1 cellular context compared by ENCODE assay signal in the genomic region with DNA sequence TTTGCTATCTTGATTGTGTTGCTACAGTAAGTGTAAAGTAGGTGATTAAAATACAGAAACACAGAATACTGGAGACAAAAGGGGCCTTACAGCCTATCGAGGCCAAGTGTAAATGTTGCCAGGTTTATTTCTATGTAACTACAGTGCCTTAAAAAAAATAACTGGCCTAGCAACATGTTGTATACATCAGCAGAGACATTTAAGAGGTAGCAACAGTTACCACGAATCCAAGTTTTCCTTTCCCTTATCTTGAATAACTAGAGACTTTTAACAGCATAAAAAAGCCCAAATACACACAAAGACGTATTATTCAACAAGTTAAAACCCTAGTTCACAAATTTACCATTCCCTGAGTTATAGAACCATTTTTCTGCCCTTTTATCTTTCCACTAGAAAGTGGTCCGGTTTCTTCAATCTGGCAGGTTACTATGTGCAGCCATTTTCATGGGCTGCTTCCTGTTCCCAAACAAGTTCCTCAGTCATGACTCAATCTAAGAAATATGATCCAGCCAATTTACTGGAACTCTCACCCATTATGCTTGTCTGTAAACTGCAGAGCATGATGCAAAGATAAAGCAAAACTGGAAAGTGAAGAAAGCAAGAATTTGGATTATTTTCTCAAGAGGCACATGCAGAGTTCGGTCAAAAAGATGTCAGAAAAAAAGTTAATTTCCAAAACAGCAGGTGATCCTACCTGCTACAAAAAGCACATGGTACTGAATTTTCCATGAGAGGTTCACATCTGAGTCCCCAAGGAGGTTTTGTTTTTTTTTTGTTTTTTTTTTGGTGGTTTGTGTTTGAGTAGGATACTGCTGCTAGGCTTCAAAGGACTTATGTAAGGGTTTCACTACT.
A peak's percentile ranks its signal among the peaks of the same experiment; 100 is the strongest.
TF ChIP-seq lines count a peak whose summit lies in the region.

No MANE protein-coding gene starts in this region.

TF ChIP-seq in K562, 482 proteins besides CTCF, POLR2A, EP300 and RAD21 (continued from another document and continues in another):
- TF ChIP-seq ZKSCAN3 (CRISPR knock-in tag; IDR thresholded peaks at IDR 0.05) (no peak), YY1 (IDR thresholded peaks at IDR 0.05; ENCODE audit: borderline replicate concordance in 1 of 3, control insufficient read depth in 1 of 3, extremely low read depth in 1 of 3, insufficient read depth in 3 of 3, insufficient read length in 1 of 3, insufficient replicate concordance in 2 of 3, low read depth in 1 of 3, low read length in 2 of 3) (peak in 1 of 3 experiments; percentile 88), HDAC2 (IDR thresholded peaks at IDR 0.05) (peak; percentile 61), JUNB (CRISPR knock-in tag; conservative IDR thresholded peaks at IDR 0.05) (no peak), SIRT6 (IDR thresholded peaks at IDR 0.05; ENCODE audit: low read depth, low read length) (no peak), ZNF224 (CRISPR knock-in tag; IDR thresholded peaks at IDR 0.05) (no peak), ZNF707 (CRISPR knock-in tag; conservative IDR thresholded peaks at IDR 0.05) (no peak), SMARCA4 (IDR thresholded peaks at IDR 0.05) (peak; percentile 95), POLR2AphosphoS5 (IDR thresholded peaks at IDR 0.05; ENCODE audit: control insufficient read depth, insufficient read depth, low read depth, low read length) (0 out of 2 replicates have a peak, but pooled peaks have one; percentile 28), NBN (IDR thresholded peaks at IDR 0.05; ENCODE audit: low read depth) (peak; percentile 91), ZNF232 (CRISPR knock-in tag; IDR thresholded peaks at IDR 0.05) (no peak), CREB1 (IDR thresholded peaks at IDR 0.05) (no peak), CREB1 (CRISPR knock-in tag; IDR thresholded peaks at IDR 0.05) (no peak), ZNF133 (CRISPR knock-in tag; IDR thresholded peaks at IDR 0.05) (no peak), STAT5A (IDR thresholded peaks at IDR 0.05; ENCODE audit: borderline replicate concordance, low read length) (peak; percentile 75), EGR1 (conservative IDR thresholded peaks at IDR 0.05) (no peak), ADNP (tag; IDR thresholded peaks at IDR 0.05) (no peak; the same call in 1 of the 2 replicates), GTF2A2 (tag; IDR thresholded peaks at IDR 0.05) (no peak), GATAD2B (IDR thresholded peaks at IDR 0.05; ENCODE audit: borderline replicate concordance) (no peak), HDGF (IDR thresholded peaks at IDR 0.05) (no peak)
- TF ChIP-seq, protein P1, sequence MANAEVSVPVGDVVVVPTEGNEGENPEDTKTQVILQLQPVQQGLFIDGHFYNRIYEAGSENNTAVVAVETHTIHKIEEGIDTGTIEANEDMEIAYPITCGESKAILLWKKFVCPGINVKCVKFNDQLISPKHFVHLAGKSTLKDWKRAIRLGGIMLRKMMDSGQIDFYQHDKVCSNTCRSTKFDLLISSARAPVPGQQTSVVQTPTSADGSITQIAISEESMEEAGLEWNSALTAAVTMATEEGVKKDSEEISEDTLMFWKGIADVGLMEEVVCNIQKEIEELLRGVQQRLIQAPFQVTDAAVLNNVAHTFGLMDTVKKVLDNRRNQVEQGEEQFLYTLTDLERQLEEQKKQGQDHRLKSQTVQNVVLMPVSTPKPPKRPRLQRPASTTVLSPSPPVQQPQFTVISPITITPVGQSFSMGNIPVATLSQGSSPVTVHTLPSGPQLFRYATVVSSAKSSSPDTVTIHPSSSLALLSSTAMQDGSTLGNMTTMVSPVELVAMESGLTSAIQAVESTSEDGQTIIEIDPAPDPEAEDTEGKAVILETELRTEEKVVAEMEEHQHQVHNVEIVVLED (CRISPR knock-in tag; IDR thresholded peaks at IDR 0.05) = no peak
- TF ChIP-seq, protein P2, sequence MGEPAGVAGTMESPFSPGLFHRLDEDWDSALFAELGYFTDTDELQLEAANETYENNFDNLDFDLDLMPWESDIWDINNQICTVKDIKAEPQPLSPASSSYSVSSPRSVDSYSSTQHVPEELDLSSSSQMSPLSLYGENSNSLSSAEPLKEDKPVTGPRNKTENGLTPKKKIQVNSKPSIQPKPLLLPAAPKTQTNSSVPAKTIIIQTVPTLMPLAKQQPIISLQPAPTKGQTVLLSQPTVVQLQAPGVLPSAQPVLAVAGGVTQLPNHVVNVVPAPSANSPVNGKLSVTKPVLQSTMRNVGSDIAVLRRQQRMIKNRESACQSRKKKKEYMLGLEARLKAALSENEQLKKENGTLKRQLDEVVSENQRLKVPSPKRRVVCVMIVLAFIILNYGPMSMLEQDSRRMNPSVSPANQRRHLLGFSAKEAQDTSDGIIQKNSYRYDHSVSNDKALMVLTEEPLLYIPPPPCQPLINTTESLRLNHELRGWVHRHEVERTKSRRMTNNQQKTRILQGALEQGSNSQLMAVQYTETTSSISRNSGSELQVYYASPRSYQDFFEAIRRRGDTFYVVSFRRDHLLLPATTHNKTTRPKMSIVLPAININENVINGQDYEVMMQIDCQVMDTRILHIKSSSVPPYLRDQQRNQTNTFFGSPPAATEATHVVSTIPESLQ (CRISPR knock-in tag; IDR thresholded peaks at IDR 0.05) = no peak
- TF ChIP-seq, protein P3, sequence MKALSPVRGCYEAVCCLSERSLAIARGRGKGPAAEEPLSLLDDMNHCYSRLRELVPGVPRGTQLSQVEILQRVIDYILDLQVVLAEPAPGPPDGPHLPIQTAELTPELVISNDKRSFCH (CRISPR knock-in tag; IDR thresholded peaks at IDR 0.05) = no peak
- TF ChIP-seq, protein P3 (tag; IDR thresholded peaks at IDR 0.05) = no peak
- TF ChIP-seq, protein P4, sequence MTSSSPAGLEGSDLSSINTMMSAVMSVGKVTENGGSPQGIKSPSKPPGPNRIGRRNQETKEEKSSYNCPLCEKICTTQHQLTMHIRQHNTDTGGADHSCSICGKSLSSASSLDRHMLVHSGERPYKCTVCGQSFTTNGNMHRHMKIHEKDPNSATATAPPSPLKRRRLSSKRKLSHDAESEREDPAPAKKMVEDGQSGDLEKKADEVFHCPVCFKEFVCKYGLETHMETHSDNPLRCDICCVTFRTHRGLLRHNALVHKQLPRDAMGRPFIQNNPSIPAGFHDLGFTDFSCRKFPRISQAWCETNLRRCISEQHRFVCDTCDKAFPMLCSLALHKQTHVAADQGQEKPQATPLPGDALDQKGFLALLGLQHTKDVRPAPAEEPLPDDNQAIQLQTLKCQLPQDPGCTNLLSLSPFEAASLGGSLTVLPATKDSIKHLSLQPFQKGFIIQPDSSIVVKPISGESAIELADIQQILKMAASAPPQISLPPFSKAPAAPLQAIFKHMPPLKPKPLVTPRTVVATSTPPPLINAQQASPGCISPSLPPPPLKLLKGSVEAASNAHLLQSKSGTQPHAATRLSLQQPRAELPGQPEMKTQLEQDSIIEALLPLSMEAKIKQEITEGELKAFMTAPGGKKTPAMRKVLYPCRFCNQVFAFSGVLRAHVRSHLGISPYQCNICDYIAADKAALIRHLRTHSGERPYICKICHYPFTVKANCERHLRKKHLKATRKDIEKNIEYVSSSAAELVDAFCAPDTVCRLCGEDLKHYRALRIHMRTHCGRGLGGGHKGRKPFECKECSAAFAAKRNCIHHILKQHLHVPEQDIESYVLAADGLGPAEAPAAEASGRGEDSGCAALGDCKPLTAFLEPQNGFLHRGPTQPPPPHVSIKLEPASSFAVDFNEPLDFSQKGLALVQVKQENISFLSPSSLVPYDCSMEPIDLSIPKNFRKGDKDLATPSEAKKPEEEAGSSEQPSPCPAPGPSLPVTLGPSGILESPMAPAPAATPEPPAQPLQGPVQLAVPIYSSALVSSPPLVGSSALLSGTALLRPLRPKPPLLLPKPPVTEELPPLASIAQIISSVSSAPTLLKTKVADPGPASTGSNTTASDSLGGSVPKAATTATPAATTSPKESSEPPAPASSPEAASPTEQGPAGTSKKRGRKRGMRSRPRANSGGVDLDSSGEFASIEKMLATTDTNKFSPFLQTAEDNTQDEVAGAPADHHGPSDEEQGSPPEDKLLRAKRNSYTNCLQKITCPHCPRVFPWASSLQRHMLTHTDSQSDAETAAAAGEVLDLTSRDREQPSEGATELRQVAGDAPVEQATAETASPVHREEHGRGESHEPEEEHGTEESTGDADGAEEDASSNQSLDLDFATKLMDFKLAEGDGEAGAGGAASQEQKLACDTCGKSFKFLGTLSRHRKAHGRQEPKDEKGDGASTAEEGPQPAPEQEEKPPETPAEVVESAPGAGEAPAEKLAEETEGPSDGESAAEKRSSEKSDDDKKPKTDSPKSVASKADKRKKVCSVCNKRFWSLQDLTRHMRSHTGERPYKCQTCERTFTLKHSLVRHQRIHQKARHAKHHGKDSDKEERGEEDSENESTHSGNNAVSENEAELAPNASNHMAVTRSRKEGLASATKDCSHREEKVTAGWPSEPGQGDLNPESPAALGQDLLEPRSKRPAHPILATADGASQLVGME (CRISPR knock-in tag; IDR thresholded peaks at IDR 0.05) = no peak
- TF ChIP-seq, protein P5, sequence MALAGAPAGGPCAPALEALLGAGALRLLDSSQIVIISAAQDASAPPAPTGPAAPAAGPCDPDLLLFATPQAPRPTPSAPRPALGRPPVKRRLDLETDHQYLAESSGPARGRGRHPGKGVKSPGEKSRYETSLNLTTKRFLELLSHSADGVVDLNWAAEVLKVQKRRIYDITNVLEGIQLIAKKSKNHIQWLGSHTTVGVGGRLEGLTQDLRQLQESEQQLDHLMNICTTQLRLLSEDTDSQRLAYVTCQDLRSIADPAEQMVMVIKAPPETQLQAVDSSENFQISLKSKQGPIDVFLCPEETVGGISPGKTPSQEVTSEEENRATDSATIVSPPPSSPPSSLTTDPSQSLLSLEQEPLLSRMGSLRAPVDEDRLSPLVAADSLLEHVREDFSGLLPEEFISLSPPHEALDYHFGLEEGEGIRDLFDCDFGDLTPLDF (CRISPR knock-in tag; IDR thresholded peaks at IDR 0.05) = no peak
- TF ChIP-seq, protein P6, sequence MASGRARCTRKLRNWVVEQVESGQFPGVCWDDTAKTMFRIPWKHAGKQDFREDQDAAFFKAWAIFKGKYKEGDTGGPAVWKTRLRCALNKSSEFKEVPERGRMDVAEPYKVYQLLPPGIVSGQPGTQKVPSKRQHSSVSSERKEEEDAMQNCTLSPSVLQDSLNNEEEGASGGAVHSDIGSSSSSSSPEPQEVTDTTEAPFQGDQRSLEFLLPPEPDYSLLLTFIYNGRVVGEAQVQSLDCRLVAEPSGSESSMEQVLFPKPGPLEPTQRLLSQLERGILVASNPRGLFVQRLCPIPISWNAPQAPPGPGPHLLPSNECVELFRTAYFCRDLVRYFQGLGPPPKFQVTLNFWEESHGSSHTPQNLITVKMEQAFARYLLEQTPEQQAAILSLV (tag; IDR thresholded peaks at IDR 0.05) = peak; percentile 45; the same call in 1 of the 2 replicates
- TF ChIP-seq, protein P7, sequence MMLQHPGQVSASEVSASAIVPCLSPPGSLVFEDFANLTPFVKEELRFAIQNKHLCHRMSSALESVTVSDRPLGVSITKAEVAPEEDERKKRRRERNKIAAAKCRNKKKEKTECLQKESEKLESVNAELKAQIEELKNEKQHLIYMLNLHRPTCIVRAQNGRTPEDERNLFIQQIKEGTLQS (IDR thresholded peaks at IDR 0.05) = peak; percentile 96
- TF ChIP-seq, protein P7 (CRISPR knock-in tag; conservative IDR thresholded peaks at IDR 0.05) = no peak
- TF ChIP-seq, protein P8, sequence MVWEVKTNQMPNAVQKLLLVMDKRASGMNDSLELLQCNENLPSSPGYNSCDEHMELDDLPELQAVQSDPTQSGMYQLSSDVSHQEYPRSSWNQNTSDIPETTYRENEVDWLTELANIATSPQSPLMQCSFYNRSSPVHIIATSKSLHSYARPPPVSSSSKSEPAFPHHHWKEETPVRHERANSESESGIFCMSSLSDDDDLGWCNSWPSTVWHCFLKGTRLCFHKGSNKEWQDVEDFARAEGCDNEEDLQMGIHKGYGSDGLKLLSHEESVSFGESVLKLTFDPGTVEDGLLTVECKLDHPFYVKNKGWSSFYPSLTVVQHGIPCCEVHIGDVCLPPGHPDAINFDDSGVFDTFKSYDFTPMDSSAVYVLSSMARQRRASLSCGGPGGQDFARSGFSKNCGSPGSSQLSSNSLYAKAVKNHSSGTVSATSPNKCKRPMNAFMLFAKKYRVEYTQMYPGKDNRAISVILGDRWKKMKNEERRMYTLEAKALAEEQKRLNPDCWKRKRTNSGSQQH (CRISPR knock-in tag; IDR thresholded peaks at IDR 0.05) = no peak
- TF ChIP-seq, protein P9, sequence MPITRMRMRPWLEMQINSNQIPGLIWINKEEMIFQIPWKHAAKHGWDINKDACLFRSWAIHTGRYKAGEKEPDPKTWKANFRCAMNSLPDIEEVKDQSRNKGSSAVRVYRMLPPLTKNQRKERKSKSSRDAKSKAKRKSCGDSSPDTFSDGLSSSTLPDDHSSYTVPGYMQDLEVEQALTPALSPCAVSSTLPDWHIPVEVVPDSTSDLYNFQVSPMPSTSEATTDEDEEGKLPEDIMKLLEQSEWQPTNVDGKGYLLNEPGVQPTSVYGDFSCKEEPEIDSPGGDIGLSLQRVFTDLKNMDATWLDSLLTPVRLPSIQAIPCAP (CRISPR knock-in tag; IDR thresholded peaks at IDR 0.05; ENCODE audit: borderline replicate concordance) = no peak
- TF ChIP-seq, protein P10, sequence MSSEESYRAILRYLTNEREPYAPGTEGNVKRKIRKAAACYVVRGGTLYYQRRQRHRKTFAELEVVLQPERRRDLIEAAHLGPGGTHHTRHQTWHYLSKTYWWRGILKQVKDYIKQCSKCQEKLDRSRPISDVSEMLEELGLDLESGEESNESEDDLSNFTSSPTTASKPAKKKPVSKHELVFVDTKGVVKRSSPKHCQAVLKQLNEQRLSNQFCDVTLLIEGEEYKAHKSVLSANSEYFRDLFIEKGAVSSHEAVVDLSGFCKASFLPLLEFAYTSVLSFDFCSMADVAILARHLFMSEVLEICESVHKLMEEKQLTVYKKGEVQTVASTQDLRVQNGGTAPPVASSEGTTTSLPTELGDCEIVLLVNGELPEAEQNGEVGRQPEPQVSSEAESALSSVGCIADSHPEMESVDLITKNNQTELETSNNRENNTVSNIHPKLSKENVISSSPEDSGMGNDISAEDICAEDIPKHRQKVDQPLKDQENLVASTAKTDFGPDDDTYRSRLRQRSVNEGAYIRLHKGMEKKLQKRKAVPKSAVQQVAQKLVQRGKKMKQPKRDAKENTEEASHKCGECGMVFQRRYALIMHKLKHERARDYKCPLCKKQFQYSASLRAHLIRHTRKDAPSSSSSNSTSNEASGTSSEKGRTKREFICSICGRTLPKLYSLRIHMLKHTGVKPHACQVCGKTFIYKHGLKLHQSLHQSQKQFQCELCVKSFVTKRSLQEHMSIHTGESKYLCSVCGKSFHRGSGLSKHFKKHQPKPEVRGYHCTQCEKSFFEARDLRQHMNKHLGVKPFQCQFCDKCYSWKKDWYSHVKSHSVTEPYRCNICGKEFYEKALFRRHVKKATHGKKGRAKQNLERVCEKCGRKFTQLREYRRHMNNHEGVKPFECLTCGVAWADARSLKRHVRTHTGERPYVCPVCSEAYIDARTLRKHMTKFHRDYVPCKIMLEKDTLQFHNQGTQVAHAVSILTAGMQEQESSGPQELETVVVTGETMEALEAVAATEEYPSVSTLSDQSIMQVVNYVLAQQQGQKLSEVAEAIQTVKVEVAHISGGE (CRISPR knock-in tag; IDR thresholded peaks at IDR 0.05) = no peak
